In genomic region chr16:10526962-10527361, GRCh38 we compare ENCODE assay signal across 1 cellular context.
TF ChIP-seq lines count a peak whose summit lies in the region.

No MANE protein-coding gene starts in this region.

TF ChIP-seq in HepG2, 621 proteins besides CTCF, POLR2A, EP300 and RAD21:
- TF ChIP-seq BCLAF1 (IDR thresholded peaks at IDR 0.05) = no peak
- no peak for TF ChIP-seq ZNF577 (CRISPR knock-in tag; IDR thresholded peaks at IDR 0.05; ENCODE audit: borderline replicate concordance, low read depth)
- TF ChIP-seq ZNF121 (CRISPR knock-in tag; IDR thresholded peaks at IDR 0.05) = peak; percentile 55; the same call in 1 of the 2 replicates
